Comparison of ENCODE assay signal across 30 cellular contexts in the genomic region with DNA sequence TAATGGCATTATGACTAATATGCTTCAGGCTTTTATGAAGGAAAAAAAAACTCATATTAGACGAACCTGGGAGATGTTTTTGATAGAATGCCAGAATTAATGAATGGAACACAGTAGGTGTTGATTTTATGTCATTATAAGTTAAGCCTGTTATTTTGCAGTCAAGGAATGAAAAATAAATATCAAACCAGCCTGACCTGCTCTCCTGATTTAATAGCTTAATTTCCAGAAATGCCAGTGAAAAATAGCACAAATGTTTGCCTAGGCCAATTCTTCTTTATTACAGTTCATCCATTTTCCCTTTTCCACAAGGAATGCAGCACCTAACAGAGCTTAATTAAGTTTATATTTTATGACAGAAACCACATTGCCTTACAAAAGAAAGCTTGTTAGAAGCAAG.
"Had no signal": no experiment of that assay in that cellular context is flagged by ENCODE, and none has a peak within 500 bp of the region (broad histone marks: within the 10 kb centered on the region; RNA-seq: fewer than 3 reads in every experiment).

No MANE protein-coding gene starts in this region.

- H3K4me3 ChIP-seq: adrenal gland, cardiac muscle cell, gastroesophageal sphincter, right lobe of liver, skin epidermis, tibial artery had no signal

- H3K36me3 Mint-ChIP-seq: activated CD4-positive, alpha-beta memory T cell treated with anti-CD3 and anti-CD28 coated beads for 36 hours; activated naive CD8-positive, alpha-beta T cell treated with anti-CD3 and anti-CD28 coated beads for 36 hours; brain; naive B cell had no signal

- H3K9me3 ChIP-seq: adrenal gland, gastroesophageal sphincter, neutrophil, right lobe of liver, tibial artery had no signal

- H3K27ac Mint-ChIP-seq: activated CD4-positive, alpha-beta memory T cell treated with anti-CD3 and anti-CD28 coated beads for 36 hours; activated naive CD4-positive, alpha-beta T cell treated with anti-CD3 and anti-CD28 coated beads for 36 hours; activated naive CD8-positive, alpha-beta T cell treated with anti-CD3 and anti-CD28 coated beads for 36 hours; activated T-helper 1 cell treated with anti-CD3 and anti-CD28 coated beads, Interleukin-12 subunit alpha, Interleukin-12 subunit beta, Interleukin-2, Interleukin-4 antibody, amounts not matched to agents 30 ng/mL and 10 ng/mL and 1 ng/mL, durations not matched to agents 14 hours and 24 hours and 36 hours; naive B cell; nephron progenitor cell; stimulated activated naive CD8-positive, alpha-beta T cell treated with anti-CD3 and anti-CD28 coated beads, Interleukin-15, Interleukin-2, amounts not matched to agents 100 ng/mL and 50 ng/mL, for 24 hours; T-helper 1 cell treated with Interleukin-12 subunit alpha and Interleukin-12 subunit beta and Interleukin-4 antibody, amounts not matched to agents 30 μg/mL and 1 μg/mL, for 36 hours had no signal

- ATAC-seq: gastroesophageal sphincter, left cardiac atrium, left ventricle myocardium superior had no signal

- H3K9me3 Mint-ChIP-seq: activated CD4-positive, alpha-beta memory T cell treated with anti-CD3 and anti-CD28 coated beads for 36 hours; activated naive CD4-positive, alpha-beta T cell treated with anti-CD3 and anti-CD28 coated beads for 36 hours; activated naive CD8-positive, alpha-beta T cell treated with anti-CD3 and anti-CD28 coated beads for 36 hours; activated T-helper 1 cell treated with anti-CD3 and anti-CD28 coated beads, Interleukin-12 subunit alpha, Interleukin-12 subunit beta, Interleukin-2, Interleukin-4 antibody, amounts not matched to agents 30 ng/mL and 10 ng/mL and 1 ng/mL, durations not matched to agents 14 hours and 24 hours and 36 hours; naive B cell; stimulated activated naive CD8-positive, alpha-beta T cell treated with anti-CD3 and anti-CD28 coated beads, Interleukin-15, Interleukin-2, amounts not matched to agents 100 ng/mL and 50 ng/mL, for 24 hours; T-helper 1 cell treated with Interleukin-12 subunit alpha and Interleukin-12 subunit beta and Interleukin-4 antibody, amounts not matched to agents 30 μg/mL and 1 μg/mL, for 36 hours had no signal

- H3K4me1 Mint-ChIP-seq: activated naive CD8-positive, alpha-beta T cell treated with anti-CD3 and anti-CD28 coated beads for 36 hours; naive B cell had no signal

- H3K27me3 ChIP-seq: adrenal gland, cardiac muscle cell, gastroesophageal sphincter, neutrophil, right lobe of liver, tibial artery had no signal

- H3K36me3 ChIP-seq: adrenal gland, cardiac muscle cell, gastroesophageal sphincter, neutrophil, right lobe of liver, tibial artery had no signal

- H3K27ac ChIP-seq: adrenal gland, cardiac muscle cell, neutrophil, skin epidermis, VCaP had no signal

- H3K4me3 Mint-ChIP-seq: activated CD4-positive, alpha-beta memory T cell treated with anti-CD3 and anti-CD28 coated beads for 36 hours; activated naive CD4-positive, alpha-beta T cell treated with anti-CD3 and anti-CD28 coated beads for 36 hours; activated naive CD8-positive, alpha-beta T cell treated with anti-CD3 and anti-CD28 coated beads for 36 hours; activated T-helper 1 cell treated with anti-CD3 and anti-CD28 coated beads, Interleukin-12 subunit alpha, Interleukin-12 subunit beta, Interleukin-2, Interleukin-4 antibody, amounts not matched to agents 30 ng/mL and 10 ng/mL and 1 ng/mL, durations not matched to agents 14 hours and 24 hours and 36 hours; naive B cell; nephron progenitor cell; stimulated activated naive CD8-positive, alpha-beta T cell treated with anti-CD3 and anti-CD28 coated beads, Interleukin-15, Interleukin-2, amounts not matched to agents 100 ng/mL and 50 ng/mL, for 24 hours; T-helper 1 cell treated with Interleukin-12 subunit alpha and Interleukin-12 subunit beta and Interleukin-4 antibody, amounts not matched to agents 30 μg/mL and 1 μg/mL, for 36 hours had no signal

- H3K27me3 Mint-ChIP-seq: activated naive CD8-positive, alpha-beta T cell treated with anti-CD3 and anti-CD28 coated beads for 36 hours; brain had no signal

- DNase-seq: activated CD4-positive, alpha-beta memory T cell treated with anti-CD3 and anti-CD28 coated beads for 36 hours; activated CD4-positive, alpha-beta T cell treated with anti-CD3 and anti-CD28 coated beads for 4 hours; activated CD8-positive, alpha-beta memory T cell treated with anti-CD3 and anti-CD28 coated beads, Interleukin-2, amount 50 U/mL, for 4 hours; activated effector memory CD4-positive, alpha-beta T cell treated with anti-CD3 and anti-CD28 coated beads, Interleukin-2, amount 50 U/mL, for 16 hours; activated naive CD4-positive, alpha-beta T cell treated with anti-CD3 and anti-CD28 coated beads for 36 hours; activated naive CD8-positive, alpha-beta T cell treated with anti-CD3 and anti-CD28 coated beads for 36 hours; activated T-cell treated with anti-CD3 and anti-CD28 coated beads, Interleukin-2, amount 50 U/mL, for 1 hour; adrenal gland; aorta; cortex of kidney; hippocampal formation; left cardiac atrium; left ventricle myocardium superior; naive B cell; nephron progenitor cell; right lobe of liver; stimulated activated CD4-positive, alpha-beta T cell treated with anti-CD3 and anti-CD28 coated beads, Interleukin-12 subunit alpha, Interleukin-12 subunit beta, amount 100 ng/mL, for 4 hours; stimulated activated CD4-positive, alpha-beta T cell treated with anti-CD3 and anti-CD28 coated beads, Interleukin-4, amount 100 ng/mL, for 1 hour; substantia nigra; T-helper 9 cell; tibial artery had no signal
